16 cellular contexts compared by ENCODE assay signal in genomic region chr18:9174302-9174701, GRCh38. TPM values are rescaled to one million over a fixed set of nuclear protein-coding genes. Genes with fewer than 3 reads are reported as not detected.
A peak's percentile ranks its signal among the peaks of the same experiment; 100 is the strongest.
DNase-seq lines count a peak whose midpoint lies in the region; ATAC-seq, FAIRE-seq and TF ChIP-seq lines count a peak whose summit lies in the region.
"Had no signal": no experiment of that assay in that cellular context is flagged by ENCODE, and none has a peak within 500 bp of the region (broad histone marks: within the 10 kb centered on the region; RNA-seq: fewer than 3 reads in every experiment).

No MANE protein-coding gene starts in this region.

- H3K4me3 ChIP-seq in GM23338, result no peak overlapping the region
- no peak overlapping the region for H3K4me3 ChIP-seq in mucosa of descending colon

- no peak for FAIRE-seq in HTR-8/SVneo (lab: Jason Lieb, UNC)
- FAIRE-seq: small intestine had no signal

- H3K4me1 ChIP-seq in GM23338 (ENCODE audit: insufficient read depth) (no peaks in the 10 kb centered on the region), mucosa of descending colon (ENCODE audit: low read depth) (no peaks in the 10 kb centered on the region)

- no peaks in the 10 kb centered on the region for H3F3A ChIP-seq in GM23338 (replicated peaks; ENCODE audit: low read depth)

- H3K4me1 Mint-ChIP-seq in GM23338 (peaks cover 2% of the 10 kb centered on the region; the same call in 1 of the 3 replicates), mesothelial cell of epicardium (no peaks in the 10 kb centered on the region)
- peaks cover 49% of the 10 kb centered on the region for H3K4me1 Mint-ChIP-seq in activated T-helper 17 cell treated with anti-CD3 and anti-CD28 coated beads, Interleukin-2, amount 50 U/mL, for 72 hours

- intact Hi-C loops in mucosa of descending colon (cut with DNase I, micrococcal nuclease), result no loop called here

- no peak overlapping the region for H2AFZ ChIP-seq in GM23338
- H2AFZ ChIP-seq: parathyroid adenoma had no signal

- H3K27ac Mint-ChIP-seq in GM23338 (0 out of 2 replicates have a peak overlapping the region, but pooled peaks have one; percentile 23), mesothelial cell of epicardium (no peak overlapping the region)
- peak overlapping the region; percentile 8 for H3K27ac Mint-ChIP-seq in activated T-helper 17 cell treated with anti-CD3 and anti-CD28 coated beads, Interleukin-2, amount 50 U/mL, for 72 hours
- H3K27ac Mint-ChIP-seq: CD8-positive, alpha-beta T cell had no signal

- peaks cover 13% of the 10 kb centered on the region; the same call in 2 of the 3 replicates for H3K9me3 Mint-ChIP-seq in GM23338
- H3K9me3 Mint-ChIP-seq in activated T-helper 17 cell treated with anti-CD3 and anti-CD28 coated beads, Interleukin-2, amount 50 U/mL, for 72 hours, result no peaks in the 10 kb centered on the region
- peaks cover 13% of the 10 kb centered on the region for H3K9me3 Mint-ChIP-seq in mesothelial cell of epicardium

- no peaks in the 10 kb centered on the region for H3K27me3 ChIP-seq in GM23338 (ENCODE audit: insufficient read depth)

- ATAC-seq in GM23338 (no peak), mucosa of descending colon (peak; percentile 26)
- peak; percentile 30 for ATAC-seq in activated T-helper 17 cell treated with anti-CD3 and anti-CD28 coated beads, Interleukin-2, amount 50 U/mL, for 72 hours (replicated peaks)

- no peaks in the 10 kb centered on the region for H3K9me3 ChIP-seq in mucosa of descending colon

- H3K9me2 ChIP-seq in GM23338 (ENCODE audit: insufficient read depth), result peaks cover 4% of the 10 kb centered on the region; the same call in 1 of the 2 replicates

- no peak overlapping the region for H3K4me2 ChIP-seq in GM23338

- peak; percentile 59 for DNase-seq in SIG-M5 treated with dmso at 0.1 percent for 504 hours (lab: John Stamatoyannopoulos, UW; ENCODE audit: unreplicated experiment)
- DNase-seq in SIG-M5 (lab: John Stamatoyannopoulos, UW), result no peak
- no peak for DNase-seq in GM23338 (ENCODE audit: low spot score)
- DNase-seq in mucosa of descending colon, result no peak
- DNase-seq in HTR-8/SVneo (ENCODE audit: insufficient read length, low spot score), result no peak
- DNase-seq in mesothelial cell of epicardium (ENCODE audit: low spot score in 2 of 2, unreplicated experiment in 2 of 2), result no peak
- no peak for DNase-seq in NCI-H1092 (lab: John Stamatoyannopoulos, UW)
- DNase-seq: activated T-cell treated with anti-CD3 and anti-CD28 coated beads, Interleukin-2, amount 50 U/mL, for 48 hours; CD8-positive, alpha-beta T cell; NCI-H187 treated with DMSO at 0.1 percent for 48 hours; NCI-H446 treated with DMSO at 0.1 percent for 48 hours; small intestine; T-helper 9 cell had no signal

- H3K27me3 Mint-ChIP-seq in GM23338 (ENCODE audit: insufficient read depth, low read depth, poor library complexity) (peaks cover 3% of the 10 kb centered on the region), mesothelial cell of epicardium (ENCODE audit: low read depth) (no peaks in the 10 kb centered on the region)
- no peaks in the 10 kb centered on the region for H3K27me3 Mint-ChIP-seq in activated T-helper 17 cell treated with anti-CD3 and anti-CD28 coated beads, Interleukin-2, amount 50 U/mL, for 72 hours

- H4K20me1 ChIP-seq in GM23338 (replicated peaks; ENCODE audit: insufficient read depth), result no peaks in the 10 kb centered on the region; the same call in 1 of the 2 replicates

- H3K36me3 ChIP-seq in GM23338 (ENCODE audit: insufficient read depth), result no peaks in the 10 kb centered on the region
- H3K36me3 ChIP-seq in mucosa of descending colon (ENCODE audit: low read depth), result no peaks in the 10 kb centered on the region

- H3K27ac ChIP-seq in GM23338 (ENCODE audit: low read depth), result no peak overlapping the region
- H3K27ac ChIP-seq: 22Rv1, parathyroid adenoma had no signal

- peaks cover 89% of the 10 kb centered on the region for H3K79me2 ChIP-seq in GM23338 (replicated peaks; ENCODE audit: insufficient read depth)

- H3K36me3 Mint-ChIP-seq in GM23338 (ENCODE audit: low read depth) (peaks cover 27% of the 10 kb centered on the region), mesothelial cell of epicardium (peaks cover 30% of the 10 kb centered on the region)
- peaks cover 76% of the 10 kb centered on the region for H3K36me3 Mint-ChIP-seq in activated T-helper 17 cell treated with anti-CD3 and anti-CD28 coated beads, Interleukin-2, amount 50 U/mL, for 72 hours (ENCODE audit: low read depth)

- no peak overlapping the region for H3K4me3 Mint-ChIP-seq in GM23338
- H3K4me3 Mint-ChIP-seq in activated T-helper 17 cell treated with anti-CD3 and anti-CD28 coated beads, Interleukin-2, amount 50 U/mL, for 72 hours, result peak overlapping the region; percentile 43
- no peak overlapping the region for H3K4me3 Mint-ChIP-seq in mesothelial cell of epicardium
- H3K4me3 Mint-ChIP-seq: CD8-positive, alpha-beta T cell had no signal

- no peak for TF ChIP-seq CTCF in GM23338 (conservative IDR thresholded peaks at IDR 0.05; ENCODE audit: low read depth in 2 of 2)
- no peak for TF ChIP-seq CTCF in mucosa of descending colon (IDR thresholded peaks at IDR 0.05)
- TF ChIP-seq CTCF in mesothelial cell of epicardium (IDR thresholded peaks at IDR 0.05; ENCODE audit: unreplicated experiment), result no peak

TF ChIP-seq in GM23338, 12 proteins besides CTCF, POLR2A, EP300 and RAD21:
- TF ChIP-seq REST (IDR thresholded peaks at IDR 0.05; ENCODE audit: unreplicated experiment), result no peak
- no peak for TF ChIP-seq ETS1 (IDR thresholded peaks at IDR 0.05)

RNA-seq across cellular contexts. Expression of gene ANKRD12, which starts 37.7 kb away (rescaled TPM):
- total RNA-seq in GM23338 (2014; rRNA removed; shearing (Covaris generic)), result 17.2 and 23.9 TPM in 2 replicates
- polyA plus RNA-seq in GM23338 (2016; fragmentation: Nextera tagmentation; extraction: Ambion mirVana), result 57.9 and 92.4 TPM in 2 replicates
- 100 to 1,000 TPM; 104 to 170 TPM for total RNA-seq in activated T-helper 17 cell treated with anti-CD3 and anti-CD28 coated beads, Interleukin-2, amount 50 U/mL, for 72 hours
- total RNA-seq in mucosa of descending colon, result 100 to 1,000 TPM in 1 of 3 donors, 10 to 100 TPM in 2; 46.8 to 108 (median 63.6) TPM
- total RNA-seq in mesothelial cell of epicardium, result 47.6 to 50.7 TPM (median 49.7 TPM) in 3 replicates
